In genomic region chr2:233317544-233317943, GRCh38 we compare ENCODE assay signal across 12 cellular contexts. TPM values are rescaled to one million over a fixed set of nuclear protein-coding genes. Genes with fewer than 3 reads are reported as not detected.
"Had no signal": no experiment of that assay in that cellular context is flagged by ENCODE, and none has a peak within 500 bp of the region (broad histone marks: within the 10 kb centered on the region; RNA-seq: fewer than 3 reads in every experiment).

No MANE protein-coding gene starts in this region.

- ATAC-seq: GM23338, HCT116 had no signal

- DNase-seq: GM23248, GOT3, H7, H9, HCEC 1CT, HFFc6 had no signal

- H3K4me1 ChIP-seq: HAP-1 had no signal

- H3K4me3 ChIP-seq: GM23248, GM23338, HAP-1 had no signal

- H3K9ac ChIP-seq: GM23248 had no signal

- H2AFZ ChIP-seq: GM23248, GM23338 had no signal

- H3K9me3 ChIP-seq: HAP-1 had no signal

- FAIRE-seq: H1, H54 had no signal

- H3K4me2 ChIP-seq: GM23338 had no signal

- H3K36me3 ChIP-seq: HAP-1 had no signal

- H3K27ac ChIP-seq: GM23248 had no signal

RNA-seq across cellular contexts. Expression of gene SAG, which starts 9.9 kb away (rescaled TPM):
- total RNA-seq: GM23248, GM23338, H1, H4, H7, H9, HFFc6 had no signal
- polyA plus RNA-seq: GM23248, GM23338, H1 had no signal
